In genomic region chr5:180467028-180467427, GRCh38 we compare ENCODE assay signal across 12 cellular contexts. TPM values are rescaled to one million over a fixed set of nuclear protein-coding genes. Genes with fewer than 3 reads are reported as not detected.
DNase-seq lines count a peak whose midpoint lies in the region; ATAC-seq and TF ChIP-seq lines count a peak whose summit lies in the region.
"Had no signal": no experiment of that assay in that cellular context is flagged by ENCODE, and none has a peak within 500 bp of the region (broad histone marks: within the 10 kb centered on the region; RNA-seq: fewer than 3 reads in every experiment).

No MANE protein-coding gene starts in this region.

- H3K9me3 ChIP-seq in colonic mucosa: no peaks in the 10 kb centered on the region
- H3K9me3 ChIP-seq in lung (ENCODE audit: control insufficient read depth in 2 of 2, insufficient read depth in 1 of 2, low read length in 1 of 2): peaks cover 0 to 3% of the 10 kb centered on the region in 2 donors
- H3K9me3 ChIP-seq: tibial nerve had no signal

- H3K27ac ChIP-seq in colonic mucosa (no peak overlapping the region), lung (ENCODE audit: low read depth in 1 of 2, low read length in 1 of 2) (peak overlapping the region in 1 of 2 donors; percentile 81)
- H3K27ac ChIP-seq: tibial nerve had no signal

- H3K27me3 ChIP-seq in colonic mucosa (no peaks in the 10 kb centered on the region), lung (ENCODE audit: control insufficient read depth, insufficient read depth) (no peaks in the 10 kb centered on the region)
- H3K27me3 ChIP-seq: tibial nerve had no signal

- 37 to 76% methylated on average over 7 of the region's 7 CpGs for WGBS in lung, 2 donors

- H3K36me3 ChIP-seq in colonic mucosa (no peaks in the 10 kb centered on the region), lung (ENCODE audit: control insufficient read depth in 2 of 2, insufficient read depth in 2 of 2, low read length in 2 of 2) (no peaks in the 10 kb centered on the region)
- H3K36me3 ChIP-seq: tibial nerve had no signal

- ATAC-seq in lung (ENCODE audit: insufficient read depth, low FRiP score): peak; percentile 70
- no peak for ATAC-seq in GM21526 (IDR thresholded peaks at IDR 0.05; ENCODE audit: low FRiP score, unreplicated experiment)
- ATAC-seq: activated naive CD8-positive, alpha-beta T cell treated with anti-CD3 and anti-CD28 coated beads, Interleukin-2, amount 50 U/mL, for 24 hours had no signal

- intact Hi-C loops in colonic mucosa (cut with DNase I): no loop called here

- peak; percentile 19 for DNase-seq in AG08395 (ENCODE audit: low spot score)
- DNase-seq in HT1080 (ENCODE audit: low read depth): peak; percentile 22
- DNase-seq in colonic mucosa: peak; percentile 88
- peak; percentile 84 for DNase-seq in lung (ENCODE audit: low spot score)
- no peak for DNase-seq in activated CD4-positive, alpha-beta T cell treated with anti-CD3 and anti-CD28 coated beads, Interleukin-2, amount 50 U/mL, for 1 hour
- no peak for DNase-seq in NCI-H146 (lab: John Stamatoyannopoulos, UW)
- no peak for DNase-seq in cerebellar nuclear complex (lab: John Stamatoyannopoulos, UW)
- DNase-seq: activated naive CD8-positive, alpha-beta T cell treated with anti-CD3 and anti-CD28 coated beads, Interleukin-2, amount 50 U/mL, for 24 hours; effector CD4-positive, alpha-beta T cell; NCI-H2029 had no signal

- no peak overlapping the region for H3K9ac ChIP-seq in colonic mucosa (ENCODE audit: low read depth in 2 of 2, low read length in 2 of 2)

- H3K4me1 ChIP-seq in colonic mucosa: no peaks in the 10 kb centered on the region
- H3K4me1 ChIP-seq in lung (ENCODE audit: control insufficient read depth in 2 of 2, insufficient read depth in 2 of 2, low read length in 2 of 2): peaks cover 0 to 12% of the 10 kb centered on the region in 2 donors

- TF ChIP-seq CTCF in colonic mucosa (IDR thresholded peaks at IDR 0.05): no peak
- TF ChIP-seq CTCF in lung (IDR thresholded peaks at IDR 0.05; ENCODE audit: control extremely low read depth, extremely low read depth): no peak

- H3K4me3 ChIP-seq in colonic mucosa: peak overlapping the region; percentile 12
- H3K4me3 ChIP-seq in lung: no peak overlapping the region
- H3K4me3 ChIP-seq: tibial nerve had no signal

RNA-seq across cellular contexts. Expression of gene CNOT6, which starts 27.2 kb away (rescaled TPM):
- total RNA-seq in HT1080 (2014; rRNA removed; shearing (Covaris generic)): 7.5 and 20.9 TPM in 2 replicates
- polyA plus RNA-seq in HT1080 (2015; cell fraction: cytosol; rRNA removed): 32.5 and 40.4 TPM in 2 replicates
- 18.8 and 19.9 TPM in 2 replicates for polyA plus RNA-seq in HT1080 (2015; cell fraction: nucleus; rRNA removed)
- 10 to 100 TPM; 35.5 to 38.2 TPM for total RNA-seq in colonic mucosa
- 10 to 100 TPM; 20.2 to 51.1 TPM for total RNA-seq in lung
- 1 to 10 TPM; 8.7 to 9.3 TPM for polyA plus RNA-seq in lung

Comparison
In these comparisons a context has a peak if more than half of its experiments do, and no peak if none do; other contexts are left out.
1. DNase-seq: peak in AG08395 (single experiment), HT1080 (single experiment), colonic mucosa (single experiment) and lung (single experiment); none in activated CD4-positive, alpha-beta T cell treated with anti-CD3 and anti-CD28 coated beads, Interleukin-2, amount 50 U/mL, for 1 hour (single experiment), NCI-H146 (single experiment) and cerebellar nuclear complex (0 of 2).